ENCODE assay signal across 29 cellular contexts in genomic region chr10:7704360-7704759, GRCh38. TPM values are rescaled to one million over a fixed set of nuclear protein-coding genes. Genes with fewer than 3 reads are reported as not detected.
A peak's percentile ranks its signal among the peaks of the same experiment; 100 is the strongest.
DNase-seq lines count a peak whose midpoint lies in the region; ATAC-seq, FAIRE-seq and TF ChIP-seq lines count a peak whose summit lies in the region.
"Had no signal": no experiment of that assay in that cellular context is flagged by ENCODE, and none has a peak within 500 bp of the region (broad histone marks: within the 10 kb centered on the region; RNA-seq: fewer than 3 reads in every experiment).

No MANE protein-coding gene starts in this region.

- TF ChIP-seq EP300 in HepG2 (IDR thresholded peaks at IDR 0.05; ENCODE audit: low read depth in 2 of 2, low read length in 2 of 2), result no peak
- TF ChIP-seq EP300 in HepG2 (CRISPR knock-in tag; IDR thresholded peaks at IDR 0.05; ENCODE audit: borderline replicate concordance), result no peak

- TF ChIP-seq POLR2A in HepG2 (IDR thresholded peaks at IDR 0.05; ENCODE audit: insufficient read depth in 1 of 2, low read depth in 2 of 2, low read length in 2 of 2), result peak in 1 of 2 experiments; percentile 29; a peak in 1 of 4 replicates
- no peak for TF ChIP-seq POLR2A in right lobe of liver (IDR thresholded peaks at IDR 0.05)

- TF ChIP-seq CTCF in HepG2 (CRISPR knock-in tag; IDR thresholded peaks at IDR 0.05) (no peak), right lobe of liver (IDR thresholded peaks at IDR 0.05) (no peak)

- no peak for FAIRE-seq in HepG2 (lab: Jason Lieb, UNC)
- FAIRE-seq: A204.1, GM12891, GM19239 had no signal

- H3K27ac ChIP-seq in HepG2 (ENCODE audit: extremely low read length, insufficient read depth, low read length), result peak overlapping the region; percentile 98
- H3K27ac ChIP-seq in right lobe of liver, result peak overlapping the region; percentile 51 to 87 (median 61)
- H3K27ac ChIP-seq: BLaER1 had no signal

- H3K4me3 ChIP-seq in HepG2 (replicated peaks in 1 of 3; ENCODE audit: insufficient read depth in 1 of 3, low read depth in 2 of 3, low read length in 3 of 3) (peak overlapping the region; percentile 53 to 81 (median 75)), right lobe of liver (peak overlapping the region; percentile 36 to 62 (median 53))
- H3K4me3 ChIP-seq: BLaER1 had no signal

- no peaks in the 10 kb centered on the region for H4K20me1 ChIP-seq in HepG2 (ENCODE audit: insufficient read depth, low read length)
- H4K20me1 ChIP-seq: BLaER1 had no signal

- intact Hi-C loops in HepG2 (cut with micrococcal nuclease; ENCODE audit: unreplicated experiment), result loop anchor here (10.0 kb wide), 1 partner anchor 90 kb away; no protein-coding TSS in a partner anchor
- intact Hi-C loops in right lobe of liver (cut with DNase I), result no loop called here

- in situ Hi-C loops in HepG2 (cut with HindIII; ENCODE audit: extremely low pct_ligation_motif_present, low pct_unique_long_range_greater_than_20kb), result no loop called here

- no peak for TF ChIP-seq RAD21 in HepG2 (CRISPR knock-in tag; IDR thresholded peaks at IDR 0.05)

- H3K4me1 ChIP-seq in HepG2 (ENCODE audit: insufficient read depth, low read length) (peaks cover 78% of the 10 kb centered on the region), right lobe of liver (peaks cover 0 to 61% (median 15%) of the 10 kb centered on the region in 4 donors)
- H3K4me1 ChIP-seq: BE2C, BLaER1 had no signal

- H2AFZ ChIP-seq in HepG2 (ENCODE audit: low read length), result no peak overlapping the region

- peaks cover 58% of the 10 kb centered on the region for H3K79me2 ChIP-seq in HepG2 (ENCODE audit: insufficient read depth, low read length)

- peak overlapping the region; percentile 79 for H3K4me2 ChIP-seq in HepG2 (ENCODE audit: low read depth, low read length)
- H3K4me2 ChIP-seq: BLaER1 had no signal

- peak; percentile 17 for DNase-seq in HepG2 (ENCODE audit: low spot score)
- DNase-seq in right lobe of liver, result no peak
- DNase-seq in effector CD8-positive, alpha-beta T cell (lab: John Stamatoyannopoulos, UW), result no peak
- DNase-seq in GDM1 (lab: John Stamatoyannopoulos, UW), result no peak
- DNase-seq: 8988T; ACHN; BE2C; C1 segment of cervical spinal cord; CD4-positive, alpha-beta memory T cell; CD4-positive, CD25-positive, alpha-beta regulatory T cell; CD8-positive, alpha-beta memory T cell; COR-L47; DMS 273 treated with DMSO at 0.1 percent for 48 hours; DMS153; DMS53; DMS79; DND-41; EL; GF-D8 had no signal

- H3K9me3 ChIP-seq in HepG2 (ENCODE audit: low read length), result no peaks in the 10 kb centered on the region
- no peaks in the 10 kb centered on the region for H3K9me3 ChIP-seq in right lobe of liver
- H3K9me3 ChIP-seq: BE2C, BLaER1 had no signal

- CTCF ChIA-PET in HepG2 (lab: Yijun Ruan, JAX; ENCODE audit: low intra/inter-chr PET ratio, low total read pairs), result no interaction called here

- ATAC-seq in HepG2, result no peak
- ATAC-seq in right lobe of liver, result no peak
- no peak for ATAC-seq in GM19395 (IDR thresholded peaks at IDR 0.05; ENCODE audit: unreplicated experiment)

- H3K9ac ChIP-seq in HepG2 (ENCODE audit: insufficient read depth, low read depth, low read length), result peak overlapping the region; percentile 93
- H3K9ac ChIP-seq: BLaER1 had no signal

- POLR2A ChIA-PET in HepG2 (lab: Yijun Ruan, JAX), result interaction anchor here (1.5 to 10.9 kb wide), 8 partner anchors 8 to 178 kb away, joined by 3 to 359 read pairs (median 16); partner anchors contain the start of genes ATP5F1C and KIN

- H3K36me3 ChIP-seq in HepG2 (replicated peaks in 1 of 2; ENCODE audit: control insufficient read depth in 1 of 2, insufficient read depth in 2 of 2, low read length in 2 of 2) (peaks cover 3 to 17% of the 10 kb centered on the region in 2 experiments; a peak in 3 of 5 replicates), right lobe of liver (peaks cover 0 to 2% (median 0%) of the 10 kb centered on the region in 4 donors)
- H3K36me3 ChIP-seq: BE2C, BLaER1 had no signal

- BruUV-seq in HepG2 (replicated peaks; lab: Mats Ljungman, UMichigan), result no TSS peak

- WGBS in HepG2 (ENCODE audit: low lambda C conversion rate), result 14% methylated on average over 2 of the region's 2 CpGs
- WGBS in right lobe of liver (ENCODE audit: insufficient coverage, low coverage, low lambda C conversion rate, missing lambda C conversion rate), result 29% methylated on average over 2 of the region's 2 CpGs

- no peaks in the 10 kb centered on the region for H3K27me3 ChIP-seq in HepG2 (ENCODE audit: control insufficient read depth in 1 of 2, insufficient read depth in 2 of 2, low read length in 2 of 2)
- H3K27me3 ChIP-seq in right lobe of liver, result no peaks in the 10 kb centered on the region
- H3K27me3 ChIP-seq: BLaER1 had no signal

TF ChIP-seq in HepG2, 621 proteins besides CTCF, POLR2A, EP300 and RAD21 (continues in another document):
- TF ChIP-seq ZNF883 (CRISPR knock-in tag; IDR thresholded peaks at IDR 0.05; ENCODE audit: not compliant biosample characterization), result no peak
- no peak for TF ChIP-seq RORA (CRISPR knock-in tag; IDR thresholded peaks at IDR 0.05)
- peak; percentile 8 for TF ChIP-seq HNRNPK (IDR thresholded peaks at IDR 0.05; ENCODE audit: low read depth, low read length, poor library complexity, severe bottlenecking)
- peak; percentile 50; the same call in 1 of the 2 replicates for TF ChIP-seq ZC3H4 (CRISPR knock-in tag; IDR thresholded peaks at IDR 0.05; ENCODE audit: borderline replicate concordance)
- 0 out of 2 replicates have a peak, but pooled peaks have one; percentile 28 for TF ChIP-seq POLR2AphosphoS5 (IDR thresholded peaks at IDR 0.05; ENCODE audit: low read depth, low read length)

RNA-seq across cellular contexts. Expression of gene ITIH2, which starts 1.2 kb away (rescaled TPM):
- total RNA-seq in HepG2 (2016; rRNA removed; fragmentation: Illumina TruSeq; extraction: Trizol) (603 and 1,197 TPM in 2 replicates), right lobe of liver (1,000 to 10,000 TPM in 1 of 6 experiments, 100 to 1,000 TPM in 5; 399 to 1,113 (median 694) TPM)
- total RNA-seq in HepG2 (2016; cell fraction: cytosol; rRNA removed; fragmentation: Illumina TruSeq; extraction: Trizol; ENCODE audit: low read depth), result 49.3 and 57.5 TPM in 2 replicates
- total RNA-seq in HepG2 (2016; cell fraction: insoluble cytoplasmic fraction; rRNA removed; fragmentation: Illumina TruSeq; extraction: Trizol), result 560 and 1,175 TPM in 2 replicates
- total RNA-seq in HepG2 (2016; cell fraction: membrane; rRNA removed; fragmentation: Illumina TruSeq; extraction: Trizol), result 127 and 151 TPM in 2 replicates
- 929 and 1,111 TPM in 2 replicates for total RNA-seq in HepG2 (2016; cell fraction: nucleus; rRNA removed; fragmentation: Illumina TruSeq; extraction: Trizol)
- 1,427 and 1,430 TPM in 2 replicates for polyA plus RNA-seq in HepG2 (2011; rRNA removed)
- 1,054 and 1,367 TPM in 2 replicates for polyA plus RNA-seq in HepG2 (2011; cell fraction: cytosol; rRNA removed)
- 619 and 697 TPM in 2 replicates for polyA plus RNA-seq in HepG2 (2011; cell fraction: nucleus; rRNA removed)
- polyA plus RNA-seq in HepG2 (2012), result 1,282 and 1,626 TPM in 2 replicates
- polyA plus RNA-seq in HepG2 (2016; cell fraction: cytosol; fragmentation: Illumina TruSeq; extraction: Trizol; ENCODE audit: low read depth), result 51.7 and 58.6 TPM in 2 replicates
- 462 and 464 TPM in 2 replicates for polyA plus RNA-seq in HepG2 (2016; cell fraction: insoluble cytoplasmic fraction; fragmentation: Illumina TruSeq; extraction: Trizol; ENCODE audit: low read depth)
- 94.8 and 114 TPM in 2 replicates for polyA plus RNA-seq in HepG2 (2016; cell fraction: membrane; fragmentation: Illumina TruSeq; extraction: Trizol; ENCODE audit: low read depth)
- polyA plus RNA-seq in HepG2 (2016; cell fraction: nucleus; fragmentation: Illumina TruSeq; extraction: Trizol; ENCODE audit: insufficient read depth, low read depth), result 923 and 981 TPM in 2 replicates
- 0.26 and 658 TPM in 2 replicates for polyA minus RNA-seq in HepG2 (2011; rRNA and poly(A)+ RNA removed; ENCODE audit: low replicate concordance)
- 661 and 1,052 TPM in 2 replicates for polyA minus RNA-seq in HepG2 (2011; cell fraction: cytosol; rRNA and poly(A)+ RNA removed)
- polyA minus RNA-seq in HepG2 (2011; cell fraction: nucleus; rRNA and poly(A)+ RNA removed), result 465 and 707 TPM in 2 replicates
- total RNA-seq: A673; CD4-positive, alpha-beta memory T cell; CD4-positive, CD25-positive, alpha-beta regulatory T cell; CD8-positive, alpha-beta memory T cell; Daoy; G401 had no signal
- polyA plus RNA-seq: AG04450; CD14-positive monocyte; CD4-positive, alpha-beta memory T cell; CD4-positive, CD25-positive, alpha-beta regulatory T cell; CD8-positive, alpha-beta memory T cell had no signal

RNA-seq across cellular contexts. Expression of gene ITIH5, which starts 37.6 kb away (rescaled TPM):
- total RNA-seq in HepG2 (2016; rRNA removed; fragmentation: Illumina TruSeq; extraction: Trizol) (3.5 and 8.9 TPM in 2 replicates), right lobe of liver (under 1 TPM; 0.20 to 0.62 (median 0.48) TPM)
- 1.2 and 1.9 TPM in 2 replicates for total RNA-seq in HepG2 (2016; cell fraction: cytosol; rRNA removed; fragmentation: Illumina TruSeq; extraction: Trizol; ENCODE audit: low read depth)
- total RNA-seq in HepG2 (2016; cell fraction: insoluble cytoplasmic fraction; rRNA removed; fragmentation: Illumina TruSeq; extraction: Trizol), result 3.6 and 9.0 TPM in 2 replicates
- 1.2 and 1.5 TPM in 2 replicates for total RNA-seq in HepG2 (2016; cell fraction: membrane; rRNA removed; fragmentation: Illumina TruSeq; extraction: Trizol)
- 6.8 and 9.1 TPM in 2 replicates for total RNA-seq in HepG2 (2016; cell fraction: nucleus; rRNA removed; fragmentation: Illumina TruSeq; extraction: Trizol)
- 4.7 and 6.0 TPM in 2 replicates for polyA plus RNA-seq in HepG2 (2011; rRNA removed)
- polyA plus RNA-seq in HepG2 (2011; cell fraction: cytosol; rRNA removed), result 3.9 and 4.7 TPM in 2 replicates
- polyA plus RNA-seq in HepG2 (2011; cell fraction: nucleus; rRNA removed), result 3.7 and 4.5 TPM in 2 replicates
- 2.4 and 4.5 TPM in 2 replicates for polyA plus RNA-seq in HepG2 (2012)
- 0.32 and 0.36 TPM in 2 replicates for polyA plus RNA-seq in HepG2 (2016; cell fraction: cytosol; fragmentation: Illumina TruSeq; extraction: Trizol; ENCODE audit: low read depth)
- 2.9 and 3.3 TPM in 2 replicates for polyA plus RNA-seq in HepG2 (2016; cell fraction: insoluble cytoplasmic fraction; fragmentation: Illumina TruSeq; extraction: Trizol; ENCODE audit: low read depth)
- 0.55 and 0.68 TPM in 2 replicates for polyA plus RNA-seq in HepG2 (2016; cell fraction: membrane; fragmentation: Illumina TruSeq; extraction: Trizol; ENCODE audit: low read depth)
- polyA plus RNA-seq in HepG2 (2016; cell fraction: nucleus; fragmentation: Illumina TruSeq; extraction: Trizol; ENCODE audit: insufficient read depth, low read depth), result 10.8 and 11.6 TPM in 2 replicates
- polyA minus RNA-seq in HepG2 (2011; rRNA and poly(A)+ RNA removed; ENCODE audit: low replicate concordance), result 2.9 TPM in 1 of 2 replicates, not detected in the other
- 1.5 and 2.2 TPM in 2 replicates for polyA minus RNA-seq in HepG2 (2011; cell fraction: cytosol; rRNA and poly(A)+ RNA removed)
- 1.9 and 2.1 TPM in 2 replicates for polyA minus RNA-seq in HepG2 (2011; cell fraction: nucleus; rRNA and poly(A)+ RNA removed)
- total RNA-seq: A673; CD4-positive, alpha-beta memory T cell; CD4-positive, CD25-positive, alpha-beta regulatory T cell; CD8-positive, alpha-beta memory T cell; Daoy had no signal
- polyA plus RNA-seq: CD14-positive monocyte; CD4-positive, alpha-beta memory T cell; CD4-positive, CD25-positive, alpha-beta regulatory T cell; CD8-positive, alpha-beta memory T cell had no signal
